8 cellular contexts compared by ENCODE assay signal in genomic region chr12:24109381-24110039, GRCh38.
DNase-seq lines count a peak whose midpoint lies in the region; ATAC-seq and TF ChIP-seq lines count a peak whose summit lies in the region.

No MANE protein-coding gene starts in this region.

- ATAC-seq in GM18499 (IDR thresholded peaks at IDR 0.05; ENCODE audit: insufficient read depth, unreplicated experiment): peak; percentile 91
- peak; percentile 82 for ATAC-seq in GM21737 (IDR thresholded peaks at IDR 0.05; ENCODE audit: unreplicated experiment)
- peak; percentile 34 for ATAC-seq in left lung
- no peak for ATAC-seq in natural killer cell

- H3K4me3 ChIP-seq in WERI-Rb-1 (ENCODE audit: low read depth, low read length): no peak overlapping the region
- no peak overlapping the region for H3K4me3 ChIP-seq in left lung
- H3K4me3 ChIP-seq in CD4-positive, alpha-beta memory T cell (ENCODE audit: low read length in 2 of 2): no peak overlapping the region

- in situ Hi-C loops in KBM-7 (cut with MboI; ENCODE audit: low pct_unique_long_range_greater_than_20kb, low sequenced_read_pairs): no loop called here

- H3K27ac ChIP-seq in WERI-Rb-1: no peak overlapping the region
- H3K27ac ChIP-seq in left lung: no peak overlapping the region
- H3K27ac ChIP-seq in CD4-positive, alpha-beta memory T cell (ENCODE audit: low read depth, low read length): no peak overlapping the region

- H3K36me3 ChIP-seq in WERI-Rb-1 (no peaks in the 10 kb centered on the region), left lung (no peaks in the 10 kb centered on the region)
- no peaks in the 10 kb centered on the region for H3K36me3 ChIP-seq in CD4-positive, alpha-beta memory T cell (ENCODE audit: insufficient read depth, low read length)

- POLR2A ChIA-PET in CD4-positive, alpha-beta memory T cell (lab: Charles Lee; ENCODE audit: partially characterized antibody): no interaction called here

- intact Hi-C loops in left lung (cut with DNase I) (no loop called here), natural killer cell (cut with micrococcal nuclease) (no loop called here)
- intact Hi-C loops in CD4-positive, alpha-beta memory T cell (cut with micrococcal nuclease): no loop called here

- peaks cover 0 to 4% (median under 1%) of the 10 kb centered on the region in 8 donors for H3K9me3 Mint-ChIP-seq in CD4-positive, alpha-beta memory T cell
- H3K9me3 Mint-ChIP-seq in natural killer cell: no peaks in the 10 kb centered on the region

- DNase-seq in KBM-7 (peak; percentile 3), WERI-Rb-1 (no peak), left lung (no peak), OCI-M2 (lab: John Stamatoyannopoulos, UW; ENCODE audit: unreplicated experiment) (no peak), natural killer cell (no peak)
- DNase-seq in CD4-positive, alpha-beta memory T cell: no peak

- H3K36me3 Mint-ChIP-seq in CD4-positive, alpha-beta memory T cell: no peaks in the 10 kb centered on the region
- no peaks in the 10 kb centered on the region for H3K36me3 Mint-ChIP-seq in natural killer cell

- no peaks in the 10 kb centered on the region for H3K9me3 ChIP-seq in WERI-Rb-1 (ENCODE audit: severe bottlenecking)
- H3K9me3 ChIP-seq in left lung: no peaks in the 10 kb centered on the region
- H3K9me3 ChIP-seq in CD4-positive, alpha-beta memory T cell (ENCODE audit: control insufficient read depth in 1 of 2, low read length in 2 of 2): no peaks in the 10 kb centered on the region

- H3K4me1 ChIP-seq in left lung: no peaks in the 10 kb centered on the region
- no peaks in the 10 kb centered on the region for H3K4me1 ChIP-seq in CD4-positive, alpha-beta memory T cell (ENCODE audit: insufficient read depth, low read length)

- TF ChIP-seq CTCF in WERI-Rb-1 (IDR thresholded peaks at IDR 0.05; ENCODE audit: low read depth, low read length) (peak; percentile 19; the same call in 1 of the 2 replicates), left lung (IDR thresholded peaks at IDR 0.05) (peak; percentile 26 to 37), natural killer cell (IDR thresholded peaks at IDR 0.05) (no peak)

- no peak overlapping the region for H3K27ac Mint-ChIP-seq in CD4-positive, alpha-beta memory T cell
- H3K27ac Mint-ChIP-seq in natural killer cell: no peak overlapping the region

- CTCF ChIA-PET in CD4-positive, alpha-beta memory T cell (lab: Charles Lee; ENCODE audit: partially characterized antibody): no interaction called here

- peaks cover 0 to 1% of the 10 kb centered on the region in 2 donors for H3K27me3 Mint-ChIP-seq in CD4-positive, alpha-beta memory T cell
- H3K27me3 Mint-ChIP-seq in natural killer cell (ENCODE audit: low read depth in 2 of 2): no peaks in the 10 kb centered on the region

- no peak overlapping the region for H3K4me3 Mint-ChIP-seq in CD4-positive, alpha-beta memory T cell
- H3K4me3 Mint-ChIP-seq in natural killer cell: no peak overlapping the region

- H3K4me1 Mint-ChIP-seq in CD4-positive, alpha-beta memory T cell: no peaks in the 10 kb centered on the region
- no peaks in the 10 kb centered on the region for H3K4me1 Mint-ChIP-seq in natural killer cell

- H3K27me3 ChIP-seq in WERI-Rb-1 (ENCODE audit: insufficient read depth, low read depth, severe bottlenecking) (no peaks in the 10 kb centered on the region), left lung (no peaks in the 10 kb centered on the region)
- no peaks in the 10 kb centered on the region for H3K27me3 ChIP-seq in CD4-positive, alpha-beta memory T cell (ENCODE audit: insufficient read depth, low read length)

Comparison
In these comparisons a context has a peak if more than half of its experiments do, and no peak if none do; other contexts are left out.
1. ATAC-seq: peak in GM18499 (single experiment), GM21737 (single experiment) and left lung (single experiment); none in natural killer cell (0 of 3).